In genomic region chr1:165060285-165060793, GRCh38 we compare ENCODE assay signal across 14 cellular contexts.
A peak's percentile ranks its signal among the peaks of the same experiment; 100 is the strongest.
DNase-seq lines count a peak whose midpoint lies in the region; ATAC-seq and TF ChIP-seq lines count a peak whose summit lies in the region.
"Had no signal": no experiment of that assay in that cellular context is flagged by ENCODE, and none has a peak within 500 bp of the region (broad histone marks: within the 10 kb centered on the region; RNA-seq: fewer than 3 reads in every experiment).

No MANE protein-coding gene starts in this region.

- CTCF ChIA-PET in MCF 10A (lab: Yijun Ruan, JAX) = interaction anchor here (5.3 kb wide), 1 partner anchor 13 kb away, joined by 33 read pairs; no protein-coding TSS in a partner anchor

- TF ChIP-seq CTCF in MCF 10A (IDR thresholded peaks at IDR 0.05; ENCODE audit: unreplicated experiment) (no peak), breast epithelium (IDR thresholded peaks at IDR 0.05) (no peak), epithelial cell of esophagus (IDR thresholded peaks at IDR 0.05; ENCODE audit: insufficient read depth, low read depth, low read length, missing control alignments) (no peak), foreskin keratinocyte (conservative IDR thresholded peaks at IDR 0.05) (no peak), glutamatergic neuron (IDR thresholded peaks at IDR 0.05; ENCODE audit: partially characterized antibody, unreplicated experiment) (no peak), brain microvascular endothelial cell (IDR thresholded peaks at IDR 0.05; ENCODE audit: low read depth, low read length, missing control alignments) (no peak), HFFc6 (IDR thresholded peaks at IDR 0.05) (no peak)

- no peak overlapping the region for H3K4me3 Mint-ChIP-seq in MCF 10A (ENCODE audit: unreplicated experiment)
- no peak overlapping the region for H3K4me3 Mint-ChIP-seq in glutamatergic neuron (ENCODE audit: unreplicated experiment)
- no peak overlapping the region for H3K4me3 Mint-ChIP-seq in HFFc6
- H3K4me3 Mint-ChIP-seq: CD4-positive, alpha-beta memory T cell; GM23338 had no signal

- H3K4me1 Mint-ChIP-seq in MCF 10A (ENCODE audit: insufficient read depth, unreplicated experiment) (peaks cover 17% of the 10 kb centered on the region), glutamatergic neuron (ENCODE audit: low read depth, unreplicated experiment) (no peaks in the 10 kb centered on the region), HFFc6 (ENCODE audit: low read depth) (peaks cover 18% of the 10 kb centered on the region; the same call in 1 of the 2 replicates)
- H3K4me1 Mint-ChIP-seq: CD4-positive, alpha-beta memory T cell had no signal

- H3K4me3 ChIP-seq in breast epithelium (no peak overlapping the region), epithelial cell of esophagus (ENCODE audit: low read length) (no peak overlapping the region), brain microvascular endothelial cell (ENCODE audit: low read depth, low read length) (no peak overlapping the region)
- H3K4me3 ChIP-seq: BLaER1 treated with 17β-estradiol and CSF1 and Interleukin-3, amounts not matched to agents 10 nM and 100 nM; GM23338 had no signal

- no peak overlapping the region for H3K27ac Mint-ChIP-seq in MCF 10A (ENCODE audit: low read depth, unreplicated experiment)
- H3K27ac Mint-ChIP-seq in glutamatergic neuron (ENCODE audit: unreplicated experiment) = no peak overlapping the region
- no peak overlapping the region for H3K27ac Mint-ChIP-seq in HFFc6
- H3K27ac Mint-ChIP-seq: CD4-positive, alpha-beta memory T cell; GM23338 had no signal

- POLR2A ChIA-PET in MCF 10A (lab: Yijun Ruan, JAX) = no interaction called here

- H3K36me3 ChIP-seq in breast epithelium (no peaks in the 10 kb centered on the region), brain microvascular endothelial cell (replicated peaks) (no peaks in the 10 kb centered on the region)
- H3K36me3 ChIP-seq: BLaER1 treated with 17β-estradiol and CSF1 and Interleukin-3, amounts not matched to agents 10 nM and 100 nM had no signal

- BruUV-seq in MCF 10A (replicated peaks; lab: Mats Ljungman, UMichigan) = no TSS peak

- DNase-seq in MCF 10A (ENCODE audit: unreplicated experiment) (peak; percentile 19), breast epithelium (ENCODE audit: low spot score in 2 of 2) (no peak), epithelial cell of esophagus (ENCODE audit: low read depth) (peak; percentile 46), foreskin keratinocyte (peak in 1 of 2 donors; percentile 52), glutamatergic neuron (no peak), epidermal melanocyte (ENCODE audit: insufficient read length, low spot score) (no peak), brain microvascular endothelial cell (no peak), HFFc6 (no peak)
- DNase-seq: CD4-positive, alpha-beta memory T cell; DMS79; H7 had no signal

- no peaks in the 10 kb centered on the region for H3K9me3 ChIP-seq in breast epithelium
- H3K9me3 ChIP-seq: BLaER1 treated with 17β-estradiol and CSF1 and Interleukin-3, amounts not matched to agents 10 nM and 100 nM had no signal

- no peaks in the 10 kb centered on the region for H3K27me3 Mint-ChIP-seq in MCF 10A (ENCODE audit: insufficient read depth, unreplicated experiment)
- peaks cover 2% of the 10 kb centered on the region for H3K27me3 Mint-ChIP-seq in glutamatergic neuron (ENCODE audit: unreplicated experiment)
- no peaks in the 10 kb centered on the region for H3K27me3 Mint-ChIP-seq in HFFc6 (ENCODE audit: insufficient read depth)

- H3K27me3 ChIP-seq in breast epithelium (no peaks in the 10 kb centered on the region), foreskin keratinocyte (no peaks in the 10 kb centered on the region), brain microvascular endothelial cell (replicated peaks) (no peaks in the 10 kb centered on the region)
- H3K27me3 ChIP-seq: BLaER1 treated with 17β-estradiol and CSF1 and Interleukin-3, amounts not matched to agents 10 nM and 100 nM had no signal

- no peaks in the 10 kb centered on the region for H3K4me1 ChIP-seq in breast epithelium
- H3K4me1 ChIP-seq in foreskin keratinocyte = no peaks in the 10 kb centered on the region
- H3K4me1 ChIP-seq: BLaER1 treated with 17β-estradiol and CSF1 and Interleukin-3, amounts not matched to agents 10 nM and 100 nM had no signal

- no peaks in the 10 kb centered on the region for H3K36me3 Mint-ChIP-seq in MCF 10A (ENCODE audit: insufficient read depth, unreplicated experiment)
- no peaks in the 10 kb centered on the region for H3K36me3 Mint-ChIP-seq in glutamatergic neuron (ENCODE audit: unreplicated experiment)
- no peaks in the 10 kb centered on the region for H3K36me3 Mint-ChIP-seq in HFFc6 (ENCODE audit: low read depth)
- H3K36me3 Mint-ChIP-seq: CD4-positive, alpha-beta memory T cell had no signal

- intact Hi-C loops in MCF 10A (cut with micrococcal nuclease) (no loop called here), breast epithelium (cut with DNase I; ENCODE audit: low total_unique reads) (no loop called here)

- H3K27ac ChIP-seq in breast epithelium (no peak overlapping the region), foreskin keratinocyte (no peak overlapping the region), brain microvascular endothelial cell (no peak overlapping the region)
- H3K27ac ChIP-seq: 22Rv1; BLaER1 treated with 17β-estradiol and CSF1 and Interleukin-3, amounts not matched to agents 10 nM and 100 nM had no signal

- in situ Hi-C loops in brain microvascular endothelial cell (cut with HindIII; ENCODE audit: low pct_ligation_motif_present, low sequenced_read_pairs) = no loop called here

- TF ChIP-seq POLR2A in breast epithelium (IDR thresholded peaks at IDR 0.05) = no peak

- no peaks in the 10 kb centered on the region for H3K9me3 Mint-ChIP-seq in MCF 10A (ENCODE audit: unreplicated experiment)
- H3K9me3 Mint-ChIP-seq in glutamatergic neuron (ENCODE audit: unreplicated experiment) = no peaks in the 10 kb centered on the region
- no peaks in the 10 kb centered on the region for H3K9me3 Mint-ChIP-seq in HFFc6
- H3K9me3 Mint-ChIP-seq: GM23338 had no signal

- ATAC-seq in foreskin keratinocyte = peak; percentile 20
- ATAC-seq: GM23338 had no signal

Comparison
In these comparisons a context has a peak if more than half of its experiments do, and no peak if none do; other contexts are left out.
1. DNase-seq: peak in MCF 10A (single experiment) and epithelial cell of esophagus (single experiment); none in breast epithelium (0 of 2), glutamatergic neuron (single experiment), epidermal melanocyte (single experiment), brain microvascular endothelial cell (single experiment) and HFFc6 (single experiment).